37 cellular contexts compared by ENCODE assay signal in the genomic region with DNA sequence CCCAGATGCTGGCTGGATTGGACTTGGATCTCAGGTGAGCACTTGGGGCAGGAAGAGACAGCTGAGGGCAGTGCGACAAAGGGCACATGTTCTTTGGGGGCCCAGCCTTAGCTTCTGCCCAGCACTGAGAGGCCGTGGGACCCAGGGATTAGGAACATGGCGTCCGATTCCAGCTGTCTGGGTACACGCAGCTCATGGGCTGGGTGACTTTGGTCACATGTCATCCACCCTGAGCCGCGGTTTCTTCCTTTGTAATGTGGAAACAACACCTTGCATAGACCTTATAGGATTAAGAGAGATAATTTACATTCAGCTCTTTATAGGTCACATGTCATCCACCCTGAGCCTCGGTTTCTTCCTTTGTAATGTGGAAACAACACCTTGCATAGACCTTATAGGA. TPM values are rescaled to one million over a fixed set of nuclear protein-coding genes. Genes with fewer than 3 reads are reported as not detected.
"Had no signal": no experiment of that assay in that cellular context is flagged by ENCODE, and none has a peak within 500 bp of the region (broad histone marks: within the 10 kb centered on the region; RNA-seq: fewer than 3 reads in every experiment).

No MANE protein-coding gene starts in this region.

- H3K4me1 ChIP-seq: ascending aorta had no signal

- H3K27me3 ChIP-seq: ascending aorta, MG63 had no signal

- FAIRE-seq: RCC 7860 had no signal

- H3K9me3 ChIP-seq: ascending aorta, MG63 had no signal

- H3K36me3 ChIP-seq: MG63 had no signal

- ATAC-seq: activated CD8-positive, alpha-beta memory T cell treated with anti-CD3 and anti-CD28 coated beads, Interleukin-2, amount 10 ng/mL, durations not matched to agents 7 days and 5 days; Right ventricle myocardium inferior; SK-N-SH treated with all-trans-retinoic acid at 6 μM for 48 hours; T-cell; T-helper 17 cell had no signal

- H3K4me3 ChIP-seq: ascending aorta, MG63, PC-9 had no signal

- H3K27ac ChIP-seq: ascending aorta, PC-9, RWPE1 had no signal

- DNase-seq: activated CD4-positive, alpha-beta memory T cell treated with anti-CD3 and anti-CD28 coated beads, Interleukin-2, amount 10 ng/mL, durations not matched to agents 7 days and 5 days; activated CD4-positive, alpha-beta T cell treated with anti-CD3 and anti-CD28 coated beads for 1 hour; activated CD4-positive, alpha-beta T cell treated with anti-CD3 and anti-CD28 coated beads for 48 hours; activated CD4-positive, CD25-positive, alpha-beta regulatory T cell; activated CD8-positive, alpha-beta memory T cell treated with anti-CD3 and anti-CD28 coated beads for 24 hours; activated CD8-positive, alpha-beta memory T cell treated with anti-CD3 and anti-CD28 coated beads, Interleukin-2, amount 10 ng/mL, durations not matched to agents 7 days and 5 days; activated CD8-positive, alpha-beta memory T cell treated with anti-CD3 and anti-CD28 coated beads, Interleukin-2, amount 50 U/mL, for 48 hours; activated effector memory CD4-positive, alpha-beta T cell treated with Interleukin-2 at 50 U/mL for 16 hours; activated naive CD4-positive, alpha-beta T cell treated with anti-CD3 and anti-CD28 coated beads, Interleukin-2, amount 10 ng/mL, durations not matched to agents 7 days and 5 days; activated T-cell treated with anti-CD3 and anti-CD28 coated beads, Interleukin-2, amount 50 U/mL, for 48 hours; amygdala; Kasumi-1; KG1; MG63; NCI-H1048; NCI-H1105 treated with DMSO at 0.1 percent for 48 hours; NCI-H1436; NCI-H1694; NCI-H1930; NCI-H2081 treated with DMSO at 0.1 percent for 48 hours; NCI-H226; NCI-H446 treated with DMSO at 0.1 percent for 48 hours; NCI-H524; NCI-H69; NK-92 treated with Interleukin-12 subunit alpha and Interleukin-12 subunit beta, amount 100 ng/mL, for 24 hours; PC-9; SIG-M5; T-cell; T-helper 17 cell; T-helper 9 cell had no signal

RNA-seq across cellular contexts. Expression of a gene that starts 39.8 kb away (rescaled TPM):
- total RNA-seq: OCI-LY7, PC-9, SK-MEL-5 had no signal
